In genomic region chr4:136097676-136098075, GRCh38 we compare ENCODE assay signal across 30 cellular contexts.
"Had no signal": no experiment of that assay in that cellular context is flagged by ENCODE, and none has a peak within 500 bp of the region (broad histone marks: within the 10 kb centered on the region; RNA-seq: fewer than 3 reads in every experiment).

No MANE protein-coding gene starts in this region.

- ATAC-seq: natural killer cell; psoas muscle; right cardiac atrium; sciatic nerve; stimulated activated effector memory CD8-positive, alpha-beta T cell treated with anti-CD3 and anti-CD28 coated beads, Interleukin-12 subunit alpha, Interleukin-12 subunit beta, amount 100 ng/mL, for 72 hours; stimulated activated naive B cell treated with anti-CD40 and anti-IgM and Interleukin-4, amounts not matched to agents 10 μg/mL and 1 μg/mL and 100 μg/mL, for 72 hours had no signal

- H3K4me3 Mint-ChIP-seq: natural killer cell; nephron; neural progenitor cell; stimulated activated effector memory CD8-positive, alpha-beta T cell treated with anti-CD3 and anti-CD28 coated beads, Interleukin-12 subunit alpha, Interleukin-12 subunit beta, amount 100 ng/mL, for 72 hours; stimulated activated naive B cell treated with anti-CD40 and anti-IgM and Interleukin-4, amounts not matched to agents 10 μg/mL and 1 μg/mL and 100 μg/mL, for 72 hours; stimulated activated naive CD8-positive, alpha-beta T cell treated with anti-CD3 and anti-CD28 coated beads, Interleukin-15, Interleukin-2, amounts not matched to agents 100 ng/mL and 50 ng/mL, for 24 hours had no signal

- DNase-seq: natural killer cell; occipital lobe; ovary; posterior cingulate gyrus; psoas muscle; right cardiac atrium; spleen; stimulated activated CD4-positive, alpha-beta T cell treated with anti-CD3 and anti-CD28 coated beads, Interleukin-15, amount 100 ng/mL, for 24 hours; stimulated activated CD4-positive, alpha-beta T cell treated with anti-CD3 and anti-CD28 coated beads, Interleukin-2, amount 100 ng/mL, for 24 hours; stimulated activated CD4-positive, alpha-beta T cell treated with anti-CD3 and anti-CD28 coated beads, Interleukin-2, amount 100 ng/mL, for 48 hours; stimulated activated CD4-positive, alpha-beta T cell treated with anti-CD3 and anti-CD28 coated beads, Interleukin-4, amount 100 ng/mL, for 24 hours; stimulated activated naive B cell treated with anti-CD40 and anti-IgM and Interleukin-4, amounts not matched to agents 10 μg/mL and 1 μg/mL and 100 μg/mL, for 72 hours; stimulated activated naive CD4-positive, alpha-beta T cell treated with Interleukin-2 at 50 U/mL for 16 hours; stomach; thyroid gland; trophoblast cell; upper lobe of left lung had no signal

- H3K36me3 Mint-ChIP-seq: natural killer cell; neural progenitor cell; stimulated activated effector memory CD8-positive, alpha-beta T cell treated with anti-CD3 and anti-CD28 coated beads, Interleukin-12 subunit alpha, Interleukin-12 subunit beta, amount 100 ng/mL, for 72 hours; stimulated activated naive B cell treated with anti-CD40 and anti-IgM and Interleukin-4, amounts not matched to agents 10 μg/mL and 1 μg/mL and 100 μg/mL, for 72 hours had no signal

- H3K27ac Mint-ChIP-seq: natural killer cell; nephron; neural progenitor cell; progenitor cell of endocrine pancreas; stimulated activated effector memory CD8-positive, alpha-beta T cell treated with anti-CD3 and anti-CD28 coated beads, Interleukin-12 subunit alpha, Interleukin-12 subunit beta, amount 100 ng/mL, for 72 hours; stimulated activated naive B cell treated with anti-CD40 and anti-IgM and Interleukin-4, amounts not matched to agents 10 μg/mL and 1 μg/mL and 100 μg/mL, for 72 hours; stimulated activated naive CD8-positive, alpha-beta T cell treated with anti-CD3 and anti-CD28 coated beads, Interleukin-15, Interleukin-2, amounts not matched to agents 100 ng/mL and 50 ng/mL, for 24 hours had no signal

- H3K9me3 ChIP-seq: ovary, thoracic aorta, thyroid gland, tibial nerve, vagina had no signal

- H3K4me1 Mint-ChIP-seq: natural killer cell; nephron; stimulated activated effector memory CD8-positive, alpha-beta T cell treated with anti-CD3 and anti-CD28 coated beads, Interleukin-12 subunit alpha, Interleukin-12 subunit beta, amount 100 ng/mL, for 72 hours; stimulated activated naive B cell treated with anti-CD40 and anti-IgM and Interleukin-4, amounts not matched to agents 10 μg/mL and 1 μg/mL and 100 μg/mL, for 72 hours had no signal

- H3K36me3 ChIP-seq: ovary, spleen, stomach, thoracic aorta, thyroid gland, tibial nerve, upper lobe of left lung, vagina had no signal

- H3K9ac ChIP-seq: neural progenitor cell, parathyroid adenoma had no signal

- H3K9me3 Mint-ChIP-seq: nephron, neural progenitor cell had no signal

- H2AFZ ChIP-seq: parathyroid adenoma had no signal

- FAIRE-seq: urothelium cell line had no signal

- H3K4me2 ChIP-seq: neural progenitor cell, smooth muscle cell had no signal

- H3K4me3 ChIP-seq: neural progenitor cell, ovary, psoas muscle, skin epidermis, smooth muscle cell, spleen, stomach, thoracic aorta, thyroid gland, tibial nerve, upper lobe of left lung, vagina had no signal

- H3K27me3 ChIP-seq: neural progenitor cell, spleen, stomach, thyroid gland, tibial nerve, upper lobe of left lung, vagina had no signal

- H3K79me2 ChIP-seq: parathyroid adenoma had no signal

- H3K27ac ChIP-seq: neural progenitor cell, ovary, parathyroid adenoma, psoas muscle, skin epidermis, spleen, stomach, thoracic aorta, thyroid gland, tibial nerve, upper lobe of left lung, vagina had no signal

- H3K27me3 Mint-ChIP-seq: progenitor cell of endocrine pancreas; stimulated activated naive B cell treated with anti-CD40 and anti-IgM and Interleukin-4, amounts not matched to agents 10 μg/mL and 1 μg/mL and 100 μg/mL, for 72 hours; stimulated activated naive CD8-positive, alpha-beta T cell treated with anti-CD3 and anti-CD28 coated beads, Interleukin-15, Interleukin-2, amounts not matched to agents 100 ng/mL and 50 ng/mL, for 24 hours had no signal

- H3K4me1 ChIP-seq: parathyroid adenoma, psoas muscle, spleen, stomach, thyroid gland, tibial nerve, upper lobe of left lung, vagina had no signal
